ENCODE assay signal across 1 cellular context in the genomic region with DNA sequence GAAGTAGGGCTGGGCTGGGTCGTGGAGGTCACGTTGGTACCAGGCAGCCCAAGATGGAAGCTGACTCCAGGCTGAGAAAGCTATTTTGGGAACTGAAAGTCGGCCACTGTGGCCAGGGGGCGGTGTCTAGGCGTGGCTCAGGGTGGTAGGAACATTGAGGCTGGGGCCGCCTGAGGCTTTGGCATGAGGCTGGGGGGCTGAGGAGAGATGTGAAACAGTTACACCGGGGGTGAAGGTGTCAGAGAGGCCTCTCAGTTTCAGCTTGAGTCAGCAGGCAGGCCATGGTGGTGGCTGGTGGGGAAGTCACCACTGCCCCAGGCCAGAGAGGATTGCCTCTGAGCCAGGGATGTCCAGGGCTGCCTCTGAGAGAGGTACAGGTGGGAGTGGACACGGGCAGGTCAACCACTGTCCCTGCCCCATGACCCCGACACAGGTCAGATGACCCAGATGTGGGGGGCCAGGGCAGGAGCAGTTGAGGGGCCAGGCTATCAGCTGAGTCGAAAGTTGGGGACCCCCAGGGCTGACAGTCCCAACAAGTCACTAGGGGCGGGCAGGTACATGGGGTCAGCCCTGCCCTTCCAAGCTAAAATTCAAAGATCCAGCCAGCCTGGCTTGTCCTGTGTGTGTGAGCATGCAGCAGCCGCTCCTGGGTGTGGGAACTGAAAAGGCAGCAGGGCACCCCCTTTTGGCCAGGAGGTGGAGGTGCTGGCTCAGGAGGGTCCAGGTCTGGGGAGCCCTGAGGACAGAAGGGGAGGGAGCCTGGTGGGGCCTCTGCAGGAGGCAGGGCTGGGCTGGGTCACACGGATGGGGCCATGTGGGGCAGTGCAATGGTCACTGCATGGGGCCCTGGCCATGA.
TF ChIP-seq lines count a peak whose summit lies in the region.

No MANE protein-coding gene starts in this region.

TF ChIP-seq in GM12878, 131 proteins besides CTCF, POLR2A, EP300 and RAD21 (continues in another document):
- TF ChIP-seq HDGF (IDR thresholded peaks at IDR 0.05), result peak; percentile 20; the same call in 1 of the 2 replicates
- no peak for TF ChIP-seq CEBPB (IDR thresholded peaks at IDR 0.05; ENCODE audit: borderline replicate concordance in 1 of 2, low read depth in 2 of 2, low read length in 2 of 2)
- peak; percentile 85 for TF ChIP-seq SPI1 (IDR thresholded peaks at IDR 0.05; ENCODE audit: borderline replicate concordance, insufficient read depth, low read depth, low read length)
- TF ChIP-seq, protein P1, sequence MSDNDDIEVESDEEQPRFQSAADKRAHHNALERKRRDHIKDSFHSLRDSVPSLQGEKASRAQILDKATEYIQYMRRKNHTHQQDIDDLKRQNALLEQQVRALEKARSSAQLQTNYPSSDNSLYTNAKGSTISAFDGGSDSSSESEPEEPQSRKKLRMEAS (IDR thresholded peaks at IDR 0.05; ENCODE audit: low read depth, low read length), result peak; percentile 75
- TF ChIP-seq ELK1 (IDR thresholded peaks at IDR 0.05; ENCODE audit: low read depth, low read length), result no peak
- no peak for TF ChIP-seq POLR2AphosphoS2 (IDR thresholded peaks at IDR 0.05; ENCODE audit: low read depth, low read length)
- TF ChIP-seq ZBTB33 (IDR thresholded peaks at IDR 0.05), result no peak
- no peak for TF ChIP-seq PML (IDR thresholded peaks at IDR 0.05; ENCODE audit: low read length)
- peak; percentile 97 to 99 for TF ChIP-seq IKZF2 (IDR thresholded peaks at IDR 0.05)
- no peak for TF ChIP-seq CBX5 (IDR thresholded peaks at IDR 0.05; ENCODE audit: low read depth)
- peak; percentile 83 for TF ChIP-seq MLLT1 (IDR thresholded peaks at IDR 0.05)
- TF ChIP-seq RFX5 (IDR thresholded peaks at IDR 0.05; ENCODE audit: low read depth, low read length), result no peak
- TF ChIP-seq RCOR1 (conservative IDR thresholded peaks at IDR 0.05; ENCODE audit: low read depth, low read length), result peak; percentile 44; the same call in 1 of the 2 replicates
- TF ChIP-seq SRF (IDR thresholded peaks at IDR 0.05; ENCODE audit: low read depth in 2 of 2, low read length in 2 of 2), result no peak
- TF ChIP-seq, protein P2, sequence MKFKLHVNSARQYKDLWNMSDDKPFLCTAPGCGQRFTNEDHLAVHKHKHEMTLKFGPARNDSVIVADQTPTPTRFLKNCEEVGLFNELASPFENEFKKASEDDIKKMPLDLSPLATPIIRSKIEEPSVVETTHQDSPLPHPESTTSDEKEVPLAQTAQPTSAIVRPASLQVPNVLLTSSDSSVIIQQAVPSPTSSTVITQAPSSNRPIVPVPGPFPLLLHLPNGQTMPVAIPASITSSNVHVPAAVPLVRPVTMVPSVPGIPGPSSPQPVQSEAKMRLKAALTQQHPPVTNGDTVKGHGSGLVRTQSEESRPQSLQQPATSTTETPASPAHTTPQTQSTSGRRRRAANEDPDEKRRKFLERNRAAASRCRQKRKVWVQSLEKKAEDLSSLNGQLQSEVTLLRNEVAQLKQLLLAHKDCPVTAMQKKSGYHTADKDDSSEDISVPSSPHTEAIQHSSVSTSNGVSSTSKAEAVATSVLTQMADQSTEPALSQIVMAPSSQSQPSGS (IDR thresholded peaks at IDR 0.05; ENCODE audit: low read length), result peak; percentile 45; the same call in 1 of the 2 replicates
- no peak for TF ChIP-seq HDAC2 (IDR thresholded peaks at IDR 0.05)
- TF ChIP-seq CREB1 (IDR thresholded peaks at IDR 0.05; ENCODE audit: low read depth), result peak; percentile 73
- no peak for TF ChIP-seq PRDM15 (CRISPR knock-in tag; IDR thresholded peaks at IDR 0.05)
- TF ChIP-seq BCL11A (IDR thresholded peaks at IDR 0.05; ENCODE audit: low read depth, low read length), result peak; percentile 83
- TF ChIP-seq ZZZ3 (IDR thresholded peaks at IDR 0.05; ENCODE audit: control insufficient read depth, insufficient read length, low read depth), result no peak
- no peak for TF ChIP-seq SIX5 (IDR thresholded peaks at IDR 0.05; ENCODE audit: low read depth, low read length, severe bottlenecking)
- TF ChIP-seq ZBTB11 (CRISPR knock-in tag; IDR thresholded peaks at IDR 0.05), result no peak
- TF ChIP-seq EZH2 (IDR thresholded peaks at IDR 0.05; ENCODE audit: borderline replicate concordance, control insufficient read depth, low read depth, low read length), result no peak
- peak; percentile 97 for TF ChIP-seq MEF2B (IDR thresholded peaks at IDR 0.05; ENCODE audit: partially characterized antibody, poor library complexity, severe bottlenecking)
- TF ChIP-seq ZBED1 (IDR thresholded peaks at IDR 0.05; ENCODE audit: borderline replicate concordance), result peak; percentile 77; the same call in 1 of the 2 replicates
- peak in 1 of 2 experiments; percentile 65; a peak in 1 of 3 replicates for TF ChIP-seq EGR1 (IDR thresholded peaks at IDR 0.05; ENCODE audit: borderline replicate concordance in 1 of 2, low read depth in 2 of 2, low read length in 2 of 2)
- peak; percentile 72; the same call in 2 of the 3 replicates for TF ChIP-seq POU2F2 (IDR thresholded peaks at IDR 0.05; ENCODE audit: borderline replicate concordance, low read depth, low read length)
- no peak; the same call in 1 of the 2 replicates for TF ChIP-seq CHD2 (IDR thresholded peaks at IDR 0.05; ENCODE audit: borderline replicate concordance, low read depth, low read length)
- TF ChIP-seq E2F8 (IDR thresholded peaks at IDR 0.05; ENCODE audit: low read depth, partially characterized antibody), result peak; percentile 57
- no peak for TF ChIP-seq ASH2L (IDR thresholded peaks at IDR 0.05; ENCODE audit: borderline replicate concordance, low read depth)
- TF ChIP-seq MXI1 (IDR thresholded peaks at IDR 0.05; ENCODE audit: low read depth, low read length), result peak; percentile 47
- no peak for TF ChIP-seq BRCA1 (IDR thresholded peaks at IDR 0.05; ENCODE audit: low read depth, low read length)
- TF ChIP-seq TARDBP (IDR thresholded peaks at IDR 0.05; ENCODE audit: borderline replicate concordance), result 0 out of 2 replicates have a peak, but pooled peaks have one; percentile 69
- peak; percentile 92 for TF ChIP-seq RUNX3 (IDR thresholded peaks at IDR 0.05; ENCODE audit: low read length)
- no peak for TF ChIP-seq SREBF2 (IDR thresholded peaks at IDR 0.05; ENCODE audit: low read length)
- TF ChIP-seq, protein P3, sequence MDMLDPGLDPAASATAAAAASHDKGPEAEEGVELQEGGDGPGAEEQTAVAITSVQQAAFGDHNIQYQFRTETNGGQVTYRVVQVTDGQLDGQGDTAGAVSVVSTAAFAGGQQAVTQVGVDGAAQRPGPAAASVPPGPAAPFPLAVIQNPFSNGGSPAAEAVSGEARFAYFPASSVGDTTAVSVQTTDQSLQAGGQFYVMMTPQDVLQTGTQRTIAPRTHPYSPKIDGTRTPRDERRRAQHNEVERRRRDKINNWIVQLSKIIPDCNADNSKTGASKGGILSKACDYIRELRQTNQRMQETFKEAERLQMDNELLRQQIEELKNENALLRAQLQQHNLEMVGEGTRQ (IDR thresholded peaks at IDR 0.05; ENCODE audit: borderline replicate concordance, low read depth, low read length), result no peak
- TF ChIP-seq TBL1XR1 (IDR thresholded peaks at IDR 0.05; ENCODE audit: low read depth, low read length), result peak; percentile 77; the same call in 1 of the 2 replicates
- peak; percentile 99 for TF ChIP-seq IRF4 (IDR thresholded peaks at IDR 0.05; ENCODE audit: low read depth, low read length)
